Comparison of ENCODE assay signal across 35 cellular contexts in the genomic region with DNA sequence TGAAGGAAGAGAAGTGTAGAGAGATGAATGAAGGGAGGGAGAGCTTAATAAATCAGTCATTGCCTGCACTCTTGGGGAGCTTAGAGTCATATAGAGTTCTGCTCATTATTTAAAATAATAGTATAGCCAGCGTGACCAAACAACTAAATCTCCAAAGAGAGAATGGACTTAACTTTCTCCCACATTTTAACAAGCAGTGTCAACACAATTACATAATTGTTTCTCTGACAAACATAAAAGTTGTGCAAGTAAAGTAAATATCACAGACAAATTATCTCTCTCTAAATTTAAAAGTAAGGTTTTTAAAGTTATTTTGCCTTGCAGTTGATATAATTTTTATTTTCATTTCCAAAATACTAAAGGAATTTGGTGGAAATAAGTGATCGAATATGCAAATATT.
"Had no signal": no experiment of that assay in that cellular context is flagged by ENCODE, and none has a peak within 500 bp of the region (broad histone marks: within the 10 kb centered on the region; RNA-seq: fewer than 3 reads in every experiment).

No MANE protein-coding gene starts in this region.

- H3K4me3 ChIP-seq: adrenal gland, ascending aorta, body of pancreas, breast epithelium, cardiac muscle cell had no signal

- ATAC-seq: activated naive CD4-positive, alpha-beta T cell treated with anti-CD3 and anti-CD28 coated beads, Interleukin-2, amount 50 U/mL, for 72 hours; activated naive CD8-positive, alpha-beta T cell treated with anti-CD3 and anti-CD28 coated beads, Interleukin-2, amount 50 U/mL, for 24 hours; activated T-cell treated with anti-CD3 and anti-CD28 coated beads, Interleukin-2, amount 50 U/mL, for 4 hours; activated T-cell treated with anti-CD3 and anti-CD28 coated beads, Interleukin-2, amount 50 U/mL, for 72 hours; activated T-helper 17 cell treated with anti-CD3 and anti-CD28 coated beads, Interleukin-2, amount 50 U/mL, for 72 hours; body of pancreas had no signal

- H3K36me3 ChIP-seq: adrenal gland, ascending aorta, brain microvascular endothelial cell, breast epithelium, cardiac muscle cell had no signal

- H3K27me3 ChIP-seq: adrenal gland, ascending aorta, body of pancreas, brain microvascular endothelial cell, breast epithelium, cardiac muscle cell had no signal

- DNase-seq: activated effector memory CD4-positive, alpha-beta T cell treated with anti-CD3 and anti-CD28 coated beads, Interleukin-2, amount 50 U/mL, for 16 hours; activated effector memory CD4-positive, alpha-beta T cell treated with Interleukin-2 at 50 U/mL for 16 hours; activated gamma-delta T cell; activated gamma-delta T cell treated with Interleukin-2 at 50 U/mL for 16 hours; activated naive CD4-positive, alpha-beta T cell; activated naive CD4-positive, alpha-beta T cell treated with anti-CD3 and anti-CD28 coated beads for 36 hours; activated naive CD4-positive, alpha-beta T cell treated with anti-CD3 and anti-CD28 coated beads, Interleukin-2, amount 10 ng/mL, durations not matched to agents 7 days and 5 days; activated naive CD4-positive, alpha-beta T cell treated with anti-CD3 and anti-CD28 coated beads, Interleukin-2, amount 50 U/mL, for 16 hours; activated naive CD4-positive, alpha-beta T cell treated with Interleukin-2 at 50 U/mL for 16 hours; activated naive CD8-positive, alpha-beta T cell treated with anti-CD3 and anti-CD28 coated beads for 36 hours; activated naive CD8-positive, alpha-beta T cell treated with anti-CD3 and anti-CD28 coated beads, Interleukin-2, amount 10 ng/mL, durations not matched to agents 7 days and 5 days; activated naive CD8-positive, alpha-beta T cell treated with anti-CD3 and anti-CD28 coated beads, Interleukin-2, amount 50 U/mL, for 24 hours; activated T-cell treated with anti-CD3 and anti-CD28 coated beads for 4 hours; activated T-cell treated with anti-CD3 and anti-CD28 coated beads, Interleukin-2, amount 50 U/mL, for 1 hour; activated T-cell treated with anti-CD3 and anti-CD28 coated beads, Interleukin-2, amount 50 U/mL, for 24 hours; activated T-cell treated with anti-CD3 and anti-CD28 coated beads, Interleukin-2, amount 50 U/mL, for 4 hours; activated T-cell treated with anti-CD3 and anti-CD28 coated beads, Interleukin-2, amount 50 U/mL, for 48 hours; activated T-cell treated with anti-CD3 and anti-CD28 coated beads, Interleukin-2, amount 50 U/mL, for 72 hours; adrenal gland; amniotic stem cell; amygdala; anterior cingulate cortex; aorta; body of pancreas; brain microvascular endothelial cell; caudate nucleus; central memory CD4-positive, alpha-beta T cell; cerebellar nuclear complex had no signal

- FAIRE-seq: astrocyte, bronchial epithelial cell had no signal

- H3K9me3 ChIP-seq: adrenal gland, ascending aorta, body of pancreas had no signal

- H3K4me1 ChIP-seq: adrenal gland, ascending aorta, body of pancreas, breast epithelium had no signal

- H3K27ac ChIP-seq: adrenal gland, ascending aorta, body of pancreas, brain microvascular endothelial cell, breast epithelium, cardiac muscle cell had no signal
